ENCODE assay signal across 1 cellular context in the genomic region with DNA sequence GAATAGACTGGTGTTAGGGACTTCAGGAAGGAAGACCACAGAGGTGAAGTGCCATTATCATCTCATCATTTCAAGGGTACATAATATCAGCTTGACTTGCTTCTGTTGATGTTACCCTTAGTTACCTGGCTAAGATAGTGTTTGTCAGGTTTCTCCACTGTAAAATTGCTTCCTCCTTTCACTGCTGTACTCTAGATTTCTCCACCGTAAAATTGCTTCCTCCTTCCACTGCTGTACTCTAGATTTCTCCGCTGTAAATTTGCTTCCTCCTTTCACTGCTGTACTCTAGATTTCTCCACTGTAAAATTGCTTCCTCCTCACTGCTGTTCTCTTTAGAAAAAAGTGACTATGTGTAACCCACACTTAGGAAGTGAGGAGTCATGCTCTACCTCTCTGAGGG.
TF ChIP-seq lines count a peak whose summit lies in the region.

No MANE protein-coding gene starts in this region.

TF ChIP-seq in H1, 55 proteins besides CTCF, POLR2A, EP300 and RAD21 (continued from another document):
- TF ChIP-seq TCF12 (IDR thresholded peaks at IDR 0.05; ENCODE audit: low read depth, low read length) (no peak), SUZ12 (IDR thresholded peaks at IDR 0.05; ENCODE audit: low read length) (no peak), SRF (IDR thresholded peaks at IDR 0.05; ENCODE audit: low read depth, low read length) (no peak), SIRT6 (IDR thresholded peaks at IDR 0.05; ENCODE audit: low read length) (no peak), BRCA1 (IDR thresholded peaks at IDR 0.05; ENCODE audit: low read depth, low read length) (no peak)
TF ChIP-seq in H1: peak in this region for 0.
